Comparison of ENCODE assay signal across 22 cellular contexts in genomic region chr3:67500699-67501098, GRCh38.
"Had no signal": no experiment of that assay in that cellular context is flagged by ENCODE, and none has a peak within 500 bp of the region (broad histone marks: within the 10 kb centered on the region; RNA-seq: fewer than 3 reads in every experiment).

No MANE protein-coding gene starts in this region.

- H3K27me3 ChIP-seq: MG63 had no signal

- H3K9me3 ChIP-seq: MG63, SK-N-SH had no signal

- DNase-seq: IMR-90, Karpas-422, KG1, MG63, NCI-H1092, NCI-H1105 treated with DMSO at 0.1 percent for 48 hours, NCI-H1417 treated with DMSO at 0.1 percent for 48 hours, NCI-H146, NCI-H1694 treated with DMSO at 0.1 percent for 48 hours, NCI-H1930, NCI-H2081, NCI-H2171, NCI-H226, NCI-H446, NCI-H510A, NCI-H524 treated with DMSO at 0.1 percent for 48 hours, NCI-H69, NCI-H774, RPMI8226, SHP77, SK-N-SH had no signal

- H3K4me3 ChIP-seq: MG63 had no signal

- H3K9ac ChIP-seq: SK-N-SH had no signal

- H3K36me3 ChIP-seq: MG63 had no signal

- FAIRE-seq: RCC 7860 had no signal

- H3K4me2 ChIP-seq: SK-N-SH had no signal
